In genomic region chr3:128492353-128493220, GRCh38 we compare ENCODE assay signal across 9 cellular contexts. TPM values are rescaled to one million over a fixed set of nuclear protein-coding genes. Genes with fewer than 3 reads are reported as not detected.
DNase-seq lines count a peak whose midpoint lies in the region; ATAC-seq, FAIRE-seq and TF ChIP-seq lines count a peak whose summit lies in the region.
"Had no signal": no experiment of that assay in that cellular context is flagged by ENCODE, and none has a peak within 500 bp of the region (broad histone marks: within the 10 kb centered on the region; RNA-seq: fewer than 3 reads in every experiment).

GATA2 (minus strand) TSS chr3:128493201; CDS start chr3:128487031, 6,170 bp downstream.

- no peak within 1 kb of the TSS for H3K27ac Mint-ChIP-seq in memory B cell

- peaks cover 28% of the 10 kb centered on the region for H3K27me3 Mint-ChIP-seq in memory B cell

- FAIRE-seq in D721Med (lab: Jason Lieb, UNC): no peak
- FAIRE-seq: colon had no signal

- H3K4me3 Mint-ChIP-seq in memory B cell: peak within 1 kb of the TSS; percentile 65

- H3K9me3 Mint-ChIP-seq in memory B cell: no peaks in the 10 kb centered on the region

- DNase-seq in AG20443 (ENCODE audit: low spot score) (peak; percentile 41), HT-29 (ENCODE audit: low spot score) (no peak), memory B cell (ENCODE audit: low spot score in 2 of 2) (peak; percentile 21 to 46), GM03348 (ENCODE audit: low spot score) (no peak), D721Med (ENCODE audit: insufficient read length, low spot score) (no peak)
- peak; percentile 42 for DNase-seq in activated naive CD4-positive, alpha-beta T cell treated with anti-CD3 and anti-CD28 coated beads, Interleukin-2, amount 50 U/mL, for 16 hours

- ATAC-seq in memory B cell (ENCODE audit: low read depth): peak; percentile 14
- no peak for ATAC-seq in GM21390 (IDR thresholded peaks at IDR 0.05; ENCODE audit: unreplicated experiment)
- ATAC-seq in GM21786 (IDR thresholded peaks at IDR 0.05; ENCODE audit: unreplicated experiment): no peak

- peaks cover 2% of the 10 kb centered on the region for H3K36me3 Mint-ChIP-seq in memory B cell

- peaks cover 16% of the 10 kb centered on the region for H3K4me1 Mint-ChIP-seq in memory B cell

- no peak for TF ChIP-seq CTCF in D721Med (IDR thresholded peaks at IDR 0.05; ENCODE audit: insufficient read depth, missing control alignments)

RNA-seq across cellular contexts. Expression of gene GATA2, which starts in this region (rescaled TPM):
- total RNA-seq in HT-29 (2014; rRNA removed; shearing (Covaris generic)): 114 and 123 TPM in 2 replicates

Comparison
In these comparisons a context has a peak if more than half of its experiments do, and no peak if none do; other contexts are left out.
1. DNase-seq: peak in AG20443 (single experiment), activated naive CD4-positive, alpha-beta T cell treated with anti-CD3 and anti-CD28 coated beads, Interleukin-2, amount 50 U/mL, for 16 hours (single experiment) and memory B cell (2 of 2); none in HT-29 (single experiment), GM03348 (single experiment) and D721Med (single experiment).